In the genomic region with DNA sequence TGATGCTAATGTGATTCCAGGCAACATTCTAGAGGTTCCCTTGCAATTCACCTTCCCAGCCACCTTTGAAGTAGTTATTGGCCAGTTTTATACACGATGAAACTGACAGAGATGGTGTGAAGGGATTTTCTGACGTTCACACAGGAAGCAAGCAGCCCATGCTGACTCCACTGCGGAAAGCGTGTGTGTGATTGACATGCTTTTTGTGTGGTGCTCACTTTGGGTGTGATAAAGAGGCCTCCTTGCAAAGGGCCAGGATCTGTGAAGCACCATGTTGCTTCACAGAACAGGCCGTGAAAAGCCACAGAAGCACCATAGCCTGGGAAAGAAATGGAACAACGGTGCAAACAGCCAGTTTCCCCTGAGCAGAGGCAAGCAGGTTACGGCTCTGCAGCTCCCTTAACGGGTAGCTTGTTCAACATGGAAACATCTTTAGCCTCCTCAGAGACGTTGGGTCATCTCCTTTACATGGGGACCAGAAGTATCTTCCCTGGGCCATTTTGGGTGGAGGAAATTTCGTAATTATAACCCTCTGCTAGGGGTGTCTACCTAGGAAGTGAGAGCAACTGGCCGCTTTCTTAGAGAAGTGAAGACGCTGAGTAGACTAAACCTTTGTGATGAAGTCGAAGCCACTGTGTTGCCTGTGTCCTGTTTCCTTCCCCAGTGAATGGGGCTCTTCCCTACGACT, we compare ENCODE assay signal across 1 cellular context.
TF ChIP-seq lines count a peak whose summit lies in the region.

No MANE protein-coding gene starts in this region.

TF ChIP-seq in H1, 55 proteins besides CTCF, POLR2A, EP300 and RAD21:
- TF ChIP-seq CBX5 (IDR thresholded peaks at IDR 0.05; ENCODE audit: low read depth, low read length) (no peak), RNF2 (IDR thresholded peaks at IDR 0.05; ENCODE audit: borderline replicate concordance, low read depth, low read length, missing control alignments, poor library complexity, severe bottlenecking) (no peak), BCL11A (IDR thresholded peaks at IDR 0.05; ENCODE audit: low read depth in 2 of 2, low read length in 2 of 2) (no peak), TAF1 (IDR thresholded peaks at IDR 0.05; ENCODE audit: low read depth, low read length) (no peak), PHF8 (conservative IDR thresholded peaks at IDR 0.05; ENCODE audit: low read depth, low read length) (no peak), CBX8 (IDR thresholded peaks at IDR 0.05; ENCODE audit: borderline replicate concordance, low read depth, low read length) (no peak), ASH2L (IDR thresholded peaks at IDR 0.05; ENCODE audit: low read length) (no peak), FOSL1 (IDR thresholded peaks at IDR 0.05; ENCODE audit: insufficient read depth, low read depth, low read length) (no peak), GTF2F1 (IDR thresholded peaks at IDR 0.05; ENCODE audit: borderline replicate concordance, low read depth, low read length) (no peak)
- TF ChIP-seq, protein P1, sequence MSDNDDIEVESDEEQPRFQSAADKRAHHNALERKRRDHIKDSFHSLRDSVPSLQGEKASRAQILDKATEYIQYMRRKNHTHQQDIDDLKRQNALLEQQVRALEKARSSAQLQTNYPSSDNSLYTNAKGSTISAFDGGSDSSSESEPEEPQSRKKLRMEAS (IDR thresholded peaks at IDR 0.05): no peak
- TF ChIP-seq, protein P2, sequence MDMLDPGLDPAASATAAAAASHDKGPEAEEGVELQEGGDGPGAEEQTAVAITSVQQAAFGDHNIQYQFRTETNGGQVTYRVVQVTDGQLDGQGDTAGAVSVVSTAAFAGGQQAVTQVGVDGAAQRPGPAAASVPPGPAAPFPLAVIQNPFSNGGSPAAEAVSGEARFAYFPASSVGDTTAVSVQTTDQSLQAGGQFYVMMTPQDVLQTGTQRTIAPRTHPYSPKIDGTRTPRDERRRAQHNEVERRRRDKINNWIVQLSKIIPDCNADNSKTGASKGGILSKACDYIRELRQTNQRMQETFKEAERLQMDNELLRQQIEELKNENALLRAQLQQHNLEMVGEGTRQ (IDR thresholded peaks at IDR 0.05; ENCODE audit: low read length): no peak
